Comparison of ENCODE assay signal across 25 cellular contexts in genomic region chr21:15327637-15328265, GRCh38.
"Had no signal": no experiment of that assay in that cellular context is flagged by ENCODE, and none has a peak within 500 bp of the region (broad histone marks: within the 10 kb centered on the region; RNA-seq: fewer than 3 reads in every experiment).

No MANE protein-coding gene starts in this region.

- H3K4me3 Mint-ChIP-seq: naive thymus-derived CD8-positive, alpha-beta T cell had no signal

- H3K27ac Mint-ChIP-seq: naive thymus-derived CD8-positive, alpha-beta T cell had no signal

- H3K4me1 ChIP-seq: colonic mucosa, foreskin keratinocyte, left lung, spleen, suprapubic skin, thyroid gland, upper lobe of left lung had no signal

- H3K27ac ChIP-seq: brain microvascular endothelial cell, colonic mucosa, foreskin keratinocyte, left lung, ovary, spleen, suprapubic skin, thyroid gland, upper lobe of left lung had no signal

- FAIRE-seq: endothelial cell of umbilical vein, islet of Langerhans had no signal

- H3K36me3 ChIP-seq: brain microvascular endothelial cell, colonic mucosa, left lung, ovary, spleen, suprapubic skin, thyroid gland, upper lobe of left lung had no signal

- DNase-seq: brain microvascular endothelial cell; caudate nucleus; colonic mucosa; dermis blood vessel endothelial cell; erythroblast; foreskin keratinocyte; head of caudate nucleus; hypothalamus; kidney glomerular epithelial cell; naive thymus-derived CD8-positive, alpha-beta T cell; nucleus accumbens; ovary; spleen; stimulated activated CD4-positive, alpha-beta T cell treated with anti-CD3 and anti-CD28 coated beads, Interleukin-15, amount 100 ng/mL, for 24 hours; stimulated activated CD4-positive, alpha-beta T cell treated with anti-CD3 and anti-CD28 coated beads, Interleukin-1b, Interleukin-23, amount 100 ng/mL, for 48 hours; stimulated activated CD4-positive, alpha-beta T cell treated with anti-CD3 and anti-CD28 coated beads, Interleukin-4, amount 100 ng/mL, for 24 hours; stimulated activated naive CD4-positive, alpha-beta T cell; thyroid gland; upper lobe of left lung had no signal

- H3K36me3 Mint-ChIP-seq: naive thymus-derived CD8-positive, alpha-beta T cell had no signal

- ATAC-seq: foreskin keratinocyte, left lung, sciatic nerve had no signal

- H3K4me1 Mint-ChIP-seq: naive thymus-derived CD8-positive, alpha-beta T cell had no signal

- H3K4me3 ChIP-seq: colonic mucosa, left lung, lung, ovary, spleen, suprapubic skin, thyroid gland, upper lobe of left lung had no signal

- H3K27me3 ChIP-seq: brain microvascular endothelial cell, colonic mucosa, foreskin keratinocyte, left lung, ovary, spleen, suprapubic skin, thyroid gland, upper lobe of left lung had no signal

- H3K9me3 ChIP-seq: colonic mucosa, suprapubic skin, thyroid gland had no signal
